Comparison of ENCODE assay signal across 9 cellular contexts in genomic region chr16:3075946-3076345, GRCh38. TPM values are rescaled to one million over a fixed set of nuclear protein-coding genes. Genes with fewer than 3 reads are reported as not detected.
DNase-seq lines count a peak whose midpoint lies in the region; ATAC-seq and TF ChIP-seq lines count a peak whose summit lies in the region.
"Not testable (repeated sequence)": the region's sequence is repeated elsewhere in the genome, so short reads cannot be mapped to it uniquely, and the experiment has no call there.
"Had no signal": no experiment of that assay in that cellular context is flagged by ENCODE, and none has a peak within 500 bp of the region (broad histone marks: within the 10 kb centered on the region; RNA-seq: fewer than 3 reads in every experiment).

No MANE protein-coding gene starts in this region.

- H3K9me3 Mint-ChIP-seq in CD4-positive, CD25-positive, alpha-beta regulatory T cell; activated naive CD4-positive, alpha-beta T cell treated with anti-CD3 and anti-CD28 coated beads, Interleukin-2, amount 50 U/mL, for 24 hours: not testable (repeated sequence)
- H3K9me3 Mint-ChIP-seq in activated CD4-positive, alpha-beta T cell treated with anti-CD3 and anti-CD28 coated beads, Interleukin-2, amount 10 ng/mL, durations not matched to agents 7 days and 5 days, result peaks cover 16% of the 10 kb centered on the region
- peaks cover 0 to 11% (median 6%) of the 10 kb centered on the region in 6 donors for H3K9me3 Mint-ChIP-seq in immature natural killer cell

- H3K27ac ChIP-seq in CD4-positive, CD25-positive, alpha-beta regulatory T cell (ENCODE audit: insufficient read depth, low read length, poor library complexity, severe bottlenecking), result peak overlapping the region; percentile 86
- H3K27ac ChIP-seq in spleen, result peak overlapping the region in 7 of 8 donors; percentile 40 to 93 (median 85)

- peak in 1 of 3 donors; percentile 42 for DNase-seq in CD4-positive, CD25-positive, alpha-beta regulatory T cell
- not testable (repeated sequence) for DNase-seq in activated CD4-positive, alpha-beta T cell treated with anti-CD3 and anti-CD28 coated beads, Interleukin-2, amount 10 ng/mL, durations not matched to agents 7 days and 5 days; immature natural killer cell
- DNase-seq in spleen, result peak; percentile 72

- peak overlapping the region; percentile 94 to 99 (median 99) for H3K27ac Mint-ChIP-seq in CD4-positive, CD25-positive, alpha-beta regulatory T cell
- H3K27ac Mint-ChIP-seq in activated CD4-positive, alpha-beta T cell treated with anti-CD3 and anti-CD28 coated beads, Interleukin-2, amount 10 ng/mL, durations not matched to agents 7 days and 5 days, result peak overlapping the region; percentile 98
- peak overlapping the region; percentile 25 for H3K27ac Mint-ChIP-seq in activated naive CD4-positive, alpha-beta T cell treated with anti-CD3 and anti-CD28 coated beads, Interleukin-2, amount 50 U/mL, for 24 hours
- peak overlapping the region; percentile 90 to 97 (median 95) for H3K27ac Mint-ChIP-seq in immature natural killer cell

- TF ChIP-seq CTCF in Loucy (conservative IDR thresholded peaks at IDR 0.05; ENCODE audit: low read length); spleen (IDR thresholded peaks at IDR 0.05 in 8 of 11, conservative IDR thresholded peaks at IDR 0.05 in 3 of 11): not testable (repeated sequence)

- H3K36me3 Mint-ChIP-seq in CD4-positive, CD25-positive, alpha-beta regulatory T cell, result peaks cover 17% of the 10 kb centered on the region
- H3K36me3 Mint-ChIP-seq in activated CD4-positive, alpha-beta T cell treated with anti-CD3 and anti-CD28 coated beads, Interleukin-2, amount 10 ng/mL, durations not matched to agents 7 days and 5 days (ENCODE audit: low read depth), result peaks cover 40% of the 10 kb centered on the region
- H3K36me3 Mint-ChIP-seq in activated naive CD4-positive, alpha-beta T cell treated with anti-CD3 and anti-CD28 coated beads, Interleukin-2, amount 50 U/mL, for 24 hours, result not testable (repeated sequence)
- H3K36me3 Mint-ChIP-seq in immature natural killer cell, result peaks cover 12 to 32% (median 18%) of the 10 kb centered on the region in 3 donors

- H3K4me1 Mint-ChIP-seq in CD4-positive, CD25-positive, alpha-beta regulatory T cell, result peaks cover 13 to 92% (median 72%) of the 10 kb centered on the region in 4 donors
- peaks cover 87% of the 10 kb centered on the region for H3K4me1 Mint-ChIP-seq in activated CD4-positive, alpha-beta T cell treated with anti-CD3 and anti-CD28 coated beads, Interleukin-2, amount 10 ng/mL, durations not matched to agents 7 days and 5 days
- H3K4me1 Mint-ChIP-seq in activated naive CD4-positive, alpha-beta T cell treated with anti-CD3 and anti-CD28 coated beads, Interleukin-2, amount 50 U/mL, for 24 hours, result peaks cover 83% of the 10 kb centered on the region
- peaks cover 92 to 94% of the 10 kb centered on the region in 2 donors for H3K4me1 Mint-ChIP-seq in immature natural killer cell

- H3K27me3 ChIP-seq in CD4-positive, CD25-positive, alpha-beta regulatory T cell (ENCODE audit: control insufficient read depth, insufficient read depth, low read length); Loucy (ENCODE audit: insufficient read depth, low read length, poor library complexity, severe bottlenecking); spleen (replicated peaks in 1 of 7): not testable (repeated sequence)

- not testable (repeated sequence) for TF ChIP-seq POLR2A in spleen (IDR thresholded peaks at IDR 0.05)

- POLR2A ChIA-PET in activated CD4-positive, alpha-beta T cell treated with anti-CD3 and anti-CD28 coated beads, Interleukin-2, amount 10 ng/mL, durations not matched to agents 7 days and 5 days (lab: Charles Lee), result interaction anchor here (2.0 to 2.8 kb wide), 2 partner anchors 10 to 54 kb away, joined by 14 to 21 read pairs; partner anchors contain the start of gene IL32

- peak overlapping the region in 3 of 4 donors; percentile 75 to 83 (median 83) for H3K4me3 Mint-ChIP-seq in CD4-positive, CD25-positive, alpha-beta regulatory T cell
- peak overlapping the region; percentile 84 for H3K4me3 Mint-ChIP-seq in activated CD4-positive, alpha-beta T cell treated with anti-CD3 and anti-CD28 coated beads, Interleukin-2, amount 10 ng/mL, durations not matched to agents 7 days and 5 days
- H3K4me3 Mint-ChIP-seq in activated naive CD4-positive, alpha-beta T cell treated with anti-CD3 and anti-CD28 coated beads, Interleukin-2, amount 50 U/mL, for 24 hours, result peak overlapping the region; percentile 31
- peak overlapping the region; percentile 69 to 83 (median 79) for H3K4me3 Mint-ChIP-seq in immature natural killer cell

- H3K9me3 ChIP-seq in CD4-positive, CD25-positive, alpha-beta regulatory T cell (ENCODE audit: control insufficient read depth in 2 of 2, low read length in 2 of 2); Loucy (ENCODE audit: insufficient read depth, low read depth, low read length); spleen: not testable (repeated sequence)

- not testable (repeated sequence) for H3K36me3 ChIP-seq in CD4-positive, CD25-positive, alpha-beta regulatory T cell (ENCODE audit: control insufficient read depth, insufficient read depth, low read length); Loucy (ENCODE audit: insufficient read depth, low read length)
- peaks cover 0 to 26% (median 0%) of the 10 kb centered on the region in 6 donors for H3K36me3 ChIP-seq in spleen

- peaks cover 83% of the 10 kb centered on the region for H3K4me1 ChIP-seq in CD4-positive, CD25-positive, alpha-beta regulatory T cell (ENCODE audit: control insufficient read depth, insufficient read depth, low read length, poor library complexity, severe bottlenecking)
- H3K4me1 ChIP-seq in Loucy (ENCODE audit: insufficient read depth, low read length, poor library complexity, severe bottlenecking), result peaks cover 56% of the 10 kb centered on the region
- peaks cover 4 to 79% (median 53%) of the 10 kb centered on the region in 6 donors for H3K4me1 ChIP-seq in spleen

- peaks cover 14% of the 10 kb centered on the region for H3F3A ChIP-seq in Loucy (ENCODE audit: low read depth)

- intact Hi-C loops in spleen (cut with DNase I; ENCODE audit: low total_unique reads), result not testable (repeated sequence)

- not testable (repeated sequence) for H3K27me3 Mint-ChIP-seq in CD4-positive, CD25-positive, alpha-beta regulatory T cell; activated CD4-positive, alpha-beta T cell treated with anti-CD3 and anti-CD28 coated beads, Interleukin-2, amount 10 ng/mL, durations not matched to agents 7 days and 5 days; activated naive CD4-positive, alpha-beta T cell treated with anti-CD3 and anti-CD28 coated beads, Interleukin-2, amount 50 U/mL, for 24 hours
- peaks cover 7 to 24% (median 22%) of the 10 kb centered on the region in 3 donors for H3K27me3 Mint-ChIP-seq in immature natural killer cell (ENCODE audit: low read depth in 3 of 3)

- WGBS in spleen, 5 donors, result 74 to 90% (median 86%) methylated on average over 6 of the region's 6 CpGs

- CTCF ChIA-PET in activated CD4-positive, alpha-beta T cell treated with anti-CD3 and anti-CD28 coated beads, Interleukin-2, amount 10 ng/mL, durations not matched to agents 7 days and 5 days (lab: Charles Lee), result interaction anchor here (0.7 to 5.8 kb wide), 10 partner anchors 10 to 82 kb away, joined by 3 to 31 read pairs (median 6); partner anchors contain the start of gene IL32

- not testable (repeated sequence) for H3K9me2 ChIP-seq in Loucy (replicated peaks; ENCODE audit: low read depth, low read length)

- not testable (repeated sequence) for H2AFZ ChIP-seq in Loucy (ENCODE audit: low read length)

- ATAC-seq in CD4-positive, CD25-positive, alpha-beta regulatory T cell (ENCODE audit: low read depth in 2 of 2), result not testable (repeated sequence)

- not testable (repeated sequence) for H3K79me2 ChIP-seq in Loucy (ENCODE audit: insufficient read depth, low read length)

- H3K4me2 ChIP-seq in Loucy (ENCODE audit: low read depth, low read length, poor library complexity, severe bottlenecking), result peak overlapping the region; percentile 91

- not testable (repeated sequence) for H3K4me3 ChIP-seq in CD4-positive, CD25-positive, alpha-beta regulatory T cell (ENCODE audit: low read depth, low read length)
- H3K4me3 ChIP-seq in Loucy (ENCODE audit: low read length, poor library complexity, severe bottlenecking) (peak overlapping the region; percentile 91), spleen (peak overlapping the region in 1 of 8 donors; percentile 53)

- not testable (repeated sequence) for H4K20me1 ChIP-seq in Loucy (ENCODE audit: insufficient read depth, low read length, poor library complexity, severe bottlenecking)

- peak overlapping the region; percentile 100 for H3K9ac ChIP-seq in Loucy (ENCODE audit: low read depth, low read length, poor library complexity, severe bottlenecking)

RNA-seq across cellular contexts. Expression of gene IL32, which starts 10.5 kb away (rescaled TPM):
- total RNA-seq in CD4-positive, CD25-positive, alpha-beta regulatory T cell, result 1,611 TPM
- 1,000 to 10,000 TPM; 3,219 to 6,021 (median 4,004) TPM for polyA plus RNA-seq in CD4-positive, CD25-positive, alpha-beta regulatory T cell
- 1,000 to 10,000 TPM; 2,973 to 3,212 TPM for total RNA-seq in activated CD4-positive, alpha-beta T cell treated with anti-CD3 and anti-CD28 coated beads, Interleukin-2, amount 10 ng/mL, durations not matched to agents 7 days and 5 days
- polyA plus RNA-seq in immature natural killer cell, result 1,000 to 10,000 TPM in 1 of 3 donors, 100 to 1,000 TPM in 2; 878 to 1,331 (median 944) TPM
- 100 to 1,000 TPM; 171 to 414 (median 309) TPM for total RNA-seq in spleen
- polyA plus RNA-seq in spleen, result 100 to 1,000 TPM; 256 to 624 (median 277) TPM

RNA-seq across cellular contexts. Expression of gene ZSCAN10, which starts 23.1 kb away (rescaled TPM):
- 0.81 TPM for total RNA-seq in CD4-positive, CD25-positive, alpha-beta regulatory T cell
- polyA plus RNA-seq in CD4-positive, CD25-positive, alpha-beta regulatory T cell, result not detected
- total RNA-seq in activated CD4-positive, alpha-beta T cell treated with anti-CD3 and anti-CD28 coated beads, Interleukin-2, amount 10 ng/mL, durations not matched to agents 7 days and 5 days, result under 1 TPM; 0.29 to 0.35 TPM
- polyA plus RNA-seq in immature natural killer cell (under 1 TPM in 1 of 3 donors, not detected in 2; 0.13 TPM), spleen (under 1 TPM in 2 of 3 donors, not detected in 1; 0.02 to 0.06 TPM)
- total RNA-seq in spleen, result under 1 TPM in 1 of 7 donors, not detected in 6; 0.85 TPM
- total RNA-seq: epithelial cell of proximal tubule, heart left ventricle, uterus had no signal
- polyA plus RNA-seq: heart left ventricle had no signal

RNA-seq across cellular contexts. Expression of gene MMP25, which starts 29.6 kb away (rescaled TPM):
- 1.6 TPM for total RNA-seq in CD4-positive, CD25-positive, alpha-beta regulatory T cell
- 1 to 10 TPM in 1 of 4 donors, under 1 TPM in 2, not detected in 1; 0.16 to 1.0 (median 0.29) TPM for polyA plus RNA-seq in CD4-positive, CD25-positive, alpha-beta regulatory T cell
- 10 to 100 TPM; 18.1 to 19.8 TPM for total RNA-seq in activated CD4-positive, alpha-beta T cell treated with anti-CD3 and anti-CD28 coated beads, Interleukin-2, amount 10 ng/mL, durations not matched to agents 7 days and 5 days
- polyA plus RNA-seq in immature natural killer cell (1 to 10 TPM in 1 of 3 donors, under 1 TPM in 2; 0.19 to 2.2 (median 0.73) TPM), spleen (10 to 100 TPM in 2 of 3 donors, 1 to 10 TPM in 1; 2.7 to 45.0 (median 41.9) TPM)
- 100 to 1,000 TPM in 4 of 7 donors, 10 to 100 TPM in 3; 24.3 to 282 (median 113) TPM for total RNA-seq in spleen

RNA-seq across cellular contexts. Expression of gene ZNF205, which starts 36.4 kb away (rescaled TPM):
- total RNA-seq in CD4-positive, CD25-positive, alpha-beta regulatory T cell, result not detected
- polyA plus RNA-seq in CD4-positive, CD25-positive, alpha-beta regulatory T cell, result not detected
- not detected for total RNA-seq in activated CD4-positive, alpha-beta T cell treated with anti-CD3 and anti-CD28 coated beads, Interleukin-2, amount 10 ng/mL, durations not matched to agents 7 days and 5 days
- polyA plus RNA-seq in immature natural killer cell (under 1 TPM in 1 of 3 donors, not detected in 2; 0.13 TPM), spleen (10 to 100 TPM in 1 of 3 donors, 1 to 10 TPM in 2; 3.5 to 14.2 (median 6.9) TPM)
- 10 to 100 TPM in 1 of 7 donors, 1 to 10 TPM in 6; 4.1 to 10.4 (median 5.3) TPM for total RNA-seq in spleen

RNA-seq across cellular contexts. Expression of gene BICDL2, which starts 39.2 kb away (rescaled TPM):
- total RNA-seq in CD4-positive, CD25-positive, alpha-beta regulatory T cell, result not detected
- polyA plus RNA-seq in CD4-positive, CD25-positive, alpha-beta regulatory T cell, result not detected
- total RNA-seq in activated CD4-positive, alpha-beta T cell treated with anti-CD3 and anti-CD28 coated beads, Interleukin-2, amount 10 ng/mL, durations not matched to agents 7 days and 5 days, result under 1 TPM; 0.20 to 0.23 TPM
- polyA plus RNA-seq in immature natural killer cell (not detected), spleen (under 1 TPM; 0.03 to 0.22 (median 0.15) TPM)
- under 1 TPM in 4 of 7 donors, not detected in 3; 0.30 to 0.77 (median 0.32) TPM for total RNA-seq in spleen
- total RNA-seq: heart left ventricle had no signal

Comparison
In these comparisons a context has a peak if more than half of its experiments do, and no peak if none do; other contexts are left out.
1. H3K27ac Mint-ChIP-seq: peak in every context shown above with its lines; median percentile 99 in CD4-positive, CD25-positive, alpha-beta regulatory T cell; 98 in activated CD4-positive, alpha-beta T cell treated with anti-CD3 and anti-CD28 coated beads, Interleukin-2, amount 10 ng/mL, durations not matched to agents 7 days and 5 days; 95 in immature natural killer cell; 25 in activated naive CD4-positive, alpha-beta T cell treated with anti-CD3 and anti-CD28 coated beads, Interleukin-2, amount 50 U/mL, for 24 hours.
2. H3K4me3 Mint-ChIP-seq: peak in every context shown above with its lines; median percentile 84 in activated CD4-positive, alpha-beta T cell treated with anti-CD3 and anti-CD28 coated beads, Interleukin-2, amount 10 ng/mL, durations not matched to agents 7 days and 5 days; 83 in CD4-positive, CD25-positive, alpha-beta regulatory T cell; 79 in immature natural killer cell; 31 in activated naive CD4-positive, alpha-beta T cell treated with anti-CD3 and anti-CD28 coated beads, Interleukin-2, amount 50 U/mL, for 24 hours.